In genomic region chr7:142535123-142535779, GRCh38 we compare ENCODE assay signal across 8 cellular contexts.
A peak's percentile ranks its signal among the peaks of the same experiment; 100 is the strongest.
DNase-seq lines count a peak whose midpoint lies in the region; ATAC-seq, FAIRE-seq and TF ChIP-seq lines count a peak whose summit lies in the region.

No MANE protein-coding gene starts in this region.

- H3K27ac ChIP-seq in 22Rv1 (no peak overlapping the region), mesendoderm (ENCODE audit: low read depth, low read length) (no peak overlapping the region)

- no peak overlapping the region for H3K56ac ChIP-seq in mesendoderm (ENCODE audit: low read length)

- no CpG with 5 or more reads among the region's 7 CpGs for WGBS in mesendoderm (ENCODE audit: extremely low coverage, insufficient coverage, low lambda C conversion rate)

- no peak overlapping the region for H2BK15ac ChIP-seq in mesendoderm (replicated peaks; ENCODE audit: low read depth)

- no peaks in the 10 kb centered on the region for H3K27me3 ChIP-seq in mesendoderm (ENCODE audit: insufficient read depth, low read length, poor library complexity)

- no peak overlapping the region for H3K23ac ChIP-seq in mesendoderm (ENCODE audit: low read length)

- peak; percentile 25 for DNase-seq in GM12891 (ENCODE audit: insufficient read length, low spot score)
- DNase-seq in NCI-H1694 treated with DMSO at 0.1 percent for 48 hours (lab: John Stamatoyannopoulos, UW) = peak; percentile 7
- DNase-seq in cerebellar cortex (ENCODE audit: low spot score) = peak; percentile 64
- DNase-seq in mesendoderm = peak; percentile 93
- peak; percentile 57 for DNase-seq in stimulated activated CD8-positive, alpha-beta memory T cell treated with anti-CD3 and anti-CD28 coated beads, Interleukin-4, amount 100 ng/mL, for 24 hours (ENCODE audit: low read depth)

- ATAC-seq in HG02798 (IDR thresholded peaks at IDR 0.05; ENCODE audit: poor library complexity, unreplicated experiment) = peak; percentile 94
- peak; percentile 90 to 93 for ATAC-seq in activated CD4-positive, CD25-positive, alpha-beta regulatory T cell treated with anti-CD3 and anti-CD28 coated beads, Interleukin-2, amount 50 U/mL, for 24 hours

- H3K4me2 ChIP-seq in mesendoderm (ENCODE audit: low read length) = no peak overlapping the region

- H3K79me1 ChIP-seq in mesendoderm (ENCODE audit: low read length) = no peaks in the 10 kb centered on the region

- H3K9ac ChIP-seq in mesendoderm (ENCODE audit: low read length) = no peak overlapping the region

- no peak overlapping the region for H2BK5ac ChIP-seq in mesendoderm (ENCODE audit: low read length)

- H4K8ac ChIP-seq in mesendoderm (ENCODE audit: low read depth, low read length) = no peak overlapping the region

- H3K4me1 ChIP-seq in mesendoderm (ENCODE audit: control insufficient read depth, low read depth, low read length) = no peaks in the 10 kb centered on the region

- no peak overlapping the region for H3K4ac ChIP-seq in mesendoderm (ENCODE audit: low read depth, low read length)

- no peak overlapping the region for H2BK120ac ChIP-seq in mesendoderm (ENCODE audit: low read depth, low read length)

- FAIRE-seq in GM12891 (lab: Jason Lieb, UNC) = no peak

- no peak for TF ChIP-seq POLR2A in GM12891 (IDR thresholded peaks at IDR 0.05; ENCODE audit: low read depth, low read length)

- no peaks in the 10 kb centered on the region for H3K36me3 ChIP-seq in mesendoderm (ENCODE audit: control insufficient read depth, insufficient read depth, low read length)

- H3K4me3 ChIP-seq in mesendoderm (ENCODE audit: low read length) = no peak overlapping the region

- no peaks in the 10 kb centered on the region for H3K79me2 ChIP-seq in mesendoderm (ENCODE audit: control insufficient read depth, insufficient read depth, low read length)

- H2AK5ac ChIP-seq in mesendoderm (ENCODE audit: low read length) = no peak overlapping the region

- peak; percentile 92 for TF ChIP-seq CTCF in 22Rv1 (IDR thresholded peaks at IDR 0.05)

- no peak overlapping the region for H4K5ac ChIP-seq in mesendoderm (ENCODE audit: low read length)

- H3K18ac ChIP-seq in mesendoderm (ENCODE audit: low read length) = no peak overlapping the region

TF ChIP-seq in GM12891, 5 proteins besides CTCF, POLR2A, EP300 and RAD21:
- TF ChIP-seq PAX5 (IDR thresholded peaks at IDR 0.05; ENCODE audit: insufficient read depth, low read length, severe bottlenecking) = no peak
- no peak for TF ChIP-seq TAF1 (IDR thresholded peaks at IDR 0.05; ENCODE audit: low read depth, low read length)
- TF ChIP-seq POLR2AphosphoS5 (IDR thresholded peaks at IDR 0.05; ENCODE audit: low read depth, low read length) = no peak
- TF ChIP-seq POU2F2 (IDR thresholded peaks at IDR 0.05; ENCODE audit: low read depth, low read length) = no peak
- no peak for TF ChIP-seq SPI1 (IDR thresholded peaks at IDR 0.05; ENCODE audit: low read depth, low read length)

Comparison
In these comparisons a context has a peak if more than half of its experiments do, and no peak if none do; other contexts are left out.
1. DNase-seq: peak in every context shown above with its lines; median percentile 93 in mesendoderm; 64 in cerebellar cortex; 57 in stimulated activated CD8-positive, alpha-beta memory T cell treated with anti-CD3 and anti-CD28 coated beads, Interleukin-4, amount 100 ng/mL, for 24 hours; 25 in GM12891; 7 in NCI-H1694 treated with DMSO at 0.1 percent for 48 hours.